ENCODE assay signal across 8 cellular contexts in the genomic region with DNA sequence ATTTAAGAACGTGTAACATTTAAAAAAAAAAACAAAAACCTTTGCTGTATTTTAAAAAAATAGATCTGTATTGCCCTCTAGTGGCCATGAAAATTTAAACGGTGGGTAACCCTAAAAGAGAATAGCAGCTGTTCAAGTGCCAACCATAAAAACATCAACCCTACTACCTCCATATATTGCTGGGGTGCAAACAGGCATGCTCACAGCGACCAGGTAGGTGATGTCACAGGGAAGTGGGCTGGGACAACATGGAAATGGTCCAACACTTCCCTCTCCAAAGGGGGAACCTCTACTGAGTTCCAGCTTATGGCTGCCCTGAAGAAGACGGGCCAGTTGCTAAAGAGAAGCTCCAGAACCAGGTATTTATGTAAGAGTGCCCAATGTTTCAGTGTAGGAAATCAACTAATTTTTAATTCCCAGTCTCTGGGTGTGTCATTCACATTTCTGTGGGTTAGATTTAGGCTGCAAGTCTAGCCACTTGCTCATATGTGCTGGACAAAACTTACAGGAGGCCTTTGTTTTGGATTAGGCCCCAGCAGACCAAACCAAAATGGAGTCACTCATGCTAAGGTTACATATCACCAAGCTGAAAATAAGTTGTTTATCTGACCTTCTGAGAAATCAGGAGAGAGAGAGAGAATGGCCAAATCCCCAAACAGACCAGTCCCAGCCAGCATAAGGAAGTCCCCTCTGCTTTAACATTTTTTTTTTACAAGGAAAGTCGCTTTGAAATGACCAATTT. TPM values are rescaled to one million over a fixed set of nuclear protein-coding genes. Genes with fewer than 3 reads are reported as not detected.
A peak's percentile ranks its signal among the peaks of the same experiment; 100 is the strongest.
DNase-seq lines count a peak whose midpoint lies in the region; ATAC-seq and TF ChIP-seq lines count a peak whose summit lies in the region.

No MANE protein-coding gene starts in this region.

- H3K27me3 Mint-ChIP-seq in activated T-helper 17 cell treated with anti-CD3 and anti-CD28 coated beads, Interleukin-2, amount 50 U/mL, for 72 hours, result peaks cover 17% of the 10 kb centered on the region

- no peak overlapping the region for H3K27ac ChIP-seq in cardiac muscle cell
- H3K27ac ChIP-seq in lower lobe of right lung, result no peak overlapping the region

- no peaks in the 10 kb centered on the region for H3K4me1 Mint-ChIP-seq in activated T-helper 17 cell treated with anti-CD3 and anti-CD28 coated beads, Interleukin-2, amount 50 U/mL, for 72 hours

- H3K4me3 Mint-ChIP-seq in activated T-helper 17 cell treated with anti-CD3 and anti-CD28 coated beads, Interleukin-2, amount 50 U/mL, for 72 hours, result no peak overlapping the region

- peaks cover 4% of the 10 kb centered on the region for H3K9me3 Mint-ChIP-seq in activated T-helper 17 cell treated with anti-CD3 and anti-CD28 coated beads, Interleukin-2, amount 50 U/mL, for 72 hours

- in situ Hi-C loops in astrocyte of the spinal cord (cut with HindIII; ENCODE audit: low sequenced_read_pairs), result no loop called here

- H3K36me3 ChIP-seq in cardiac muscle cell (no peaks in the 10 kb centered on the region), lower lobe of right lung (no peaks in the 10 kb centered on the region)

- H3K4me1 ChIP-seq in cardiac muscle cell (ENCODE audit: low read depth) (peaks cover 13% of the 10 kb centered on the region), lower lobe of right lung (no peaks in the 10 kb centered on the region)

- H3K9me3 ChIP-seq in cardiac muscle cell (ENCODE audit: low read depth) (no peaks in the 10 kb centered on the region), lower lobe of right lung (peaks cover 9% of the 10 kb centered on the region)

- no peak overlapping the region for H3K27ac Mint-ChIP-seq in activated T-helper 17 cell treated with anti-CD3 and anti-CD28 coated beads, Interleukin-2, amount 50 U/mL, for 72 hours

- no peak for ATAC-seq in Right ventricle myocardium superior (ENCODE audit: poor library complexity)
- ATAC-seq in lower lobe of right lung, result no peak
- no peak for ATAC-seq in HG03159 (IDR thresholded peaks at IDR 0.05; ENCODE audit: unreplicated experiment)
- no peak for ATAC-seq in HG03571 (IDR thresholded peaks at IDR 0.05; ENCODE audit: unreplicated experiment)
- no peak for ATAC-seq in activated T-helper 17 cell treated with anti-CD3 and anti-CD28 coated beads, Interleukin-2, amount 50 U/mL, for 72 hours (replicated peaks)

- H3K27me3 ChIP-seq in cardiac muscle cell (no peaks in the 10 kb centered on the region), lower lobe of right lung (ENCODE audit: low read depth) (no peaks in the 10 kb centered on the region)

- DNase-seq in cardiac muscle cell (ENCODE audit: low read depth in 1 of 2, low spot score in 1 of 2) (peak; percentile 63 to 66), Right ventricle myocardium superior (no peak), NCI-H146 (lab: John Stamatoyannopoulos, UW) (peak; percentile 67), astrocyte of the spinal cord (ENCODE audit: low read depth, low spot score) (peak; percentile 32), lower lobe of right lung (no peak)

- no peaks in the 10 kb centered on the region for H3K36me3 Mint-ChIP-seq in activated T-helper 17 cell treated with anti-CD3 and anti-CD28 coated beads, Interleukin-2, amount 50 U/mL, for 72 hours (ENCODE audit: low read depth)

- peak; percentile 48 for TF ChIP-seq CTCF in cardiac muscle cell (IDR thresholded peaks at IDR 0.05; ENCODE audit: low read depth, low read length)
- TF ChIP-seq CTCF in astrocyte of the spinal cord (IDR thresholded peaks at IDR 0.05; ENCODE audit: low read depth, low read length), result peak; percentile 38
- peak; percentile 48 for TF ChIP-seq CTCF in lower lobe of right lung (IDR thresholded peaks at IDR 0.05)

- intact Hi-C loops in Right ventricle myocardium superior (cut with DNase I), result loop anchor here (5.0 kb wide), 1 partner anchor 417 kb away; no protein-coding TSS in a partner anchor
- intact Hi-C loops in lower lobe of right lung (cut with DNase I), result no loop called here

- H3K4me3 ChIP-seq in cardiac muscle cell (no peak overlapping the region), astrocyte of the spinal cord (ENCODE audit: low read depth, low read length) (no peak overlapping the region), lower lobe of right lung (no peak overlapping the region)

RNA-seq across cellular contexts. Expression of gene SKA1, which starts 54.5 kb away (rescaled TPM):
- total RNA-seq in cardiac muscle cell, result 3.0 and 8.5 TPM in 2 replicates
- polyA plus RNA-seq in cardiac muscle cell, result 3.3 and 18.3 TPM in 2 replicates
- 0.65 TPM for total RNA-seq in Right ventricle myocardium superior
- total RNA-seq in lower lobe of right lung, result 1.2 TPM
- total RNA-seq in activated T-helper 17 cell treated with anti-CD3 and anti-CD28 coated beads, Interleukin-2, amount 50 U/mL, for 72 hours, result 10 to 100 TPM; 40.7 to 42.9 TPM

Comparison
In these comparisons a context has a peak if more than half of its experiments do, and no peak if none do; other contexts are left out.
1. DNase-seq: peak in cardiac muscle cell (2 of 2), NCI-H146 (single experiment) and astrocyte of the spinal cord (single experiment); none in Right ventricle myocardium superior (single experiment) and lower lobe of right lung (single experiment).
2. Peak in every context shown above with its lines, with median percentiles within 50 percentile points of each other: CTCF ChIP-seq.